ENCODE assay signal across 8 cellular contexts in the genomic region with DNA sequence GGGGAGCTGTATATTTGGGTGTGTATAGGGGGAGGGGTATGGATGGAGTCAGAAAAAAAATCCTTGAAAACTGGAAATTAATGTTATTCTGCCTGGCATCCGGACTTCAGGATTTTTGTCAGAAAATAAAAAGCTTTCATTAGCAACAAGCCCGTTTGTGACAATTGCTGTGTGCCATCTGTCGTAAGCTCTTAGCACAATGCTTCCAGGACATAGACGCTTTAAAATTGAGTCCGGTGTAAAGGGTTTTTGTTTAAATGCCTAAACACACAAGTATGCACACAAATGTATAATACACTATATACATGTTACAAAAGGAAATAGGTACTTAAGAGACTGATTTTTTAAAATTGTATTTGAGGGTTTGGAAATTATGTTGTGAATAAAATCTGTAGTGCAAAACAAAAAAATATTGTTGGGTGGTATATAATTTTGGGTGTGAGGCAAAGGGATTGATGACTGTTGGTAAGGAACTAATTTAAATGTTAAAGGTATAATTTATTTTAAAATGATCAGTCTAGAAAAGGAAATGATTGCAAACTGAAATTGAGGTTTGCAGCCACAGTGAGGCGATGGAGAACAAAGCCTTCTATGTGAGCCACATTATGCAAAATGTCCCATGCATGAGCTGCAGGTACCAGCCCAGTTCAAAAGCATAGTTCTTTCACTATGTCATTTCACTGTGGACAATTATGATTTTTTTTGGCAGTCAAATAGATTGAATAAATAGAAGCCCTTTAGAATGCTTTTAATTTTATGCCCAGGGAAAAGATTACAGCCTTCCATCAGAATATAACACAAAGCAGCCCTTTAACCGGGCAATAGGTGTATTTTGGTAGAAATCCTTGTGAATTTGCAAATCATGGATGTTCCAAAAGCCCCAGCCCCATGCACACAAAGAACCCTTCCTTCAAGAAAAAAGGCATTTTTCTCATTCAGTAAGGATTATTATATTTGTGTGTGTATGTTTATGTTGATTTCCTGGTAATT. TPM values are rescaled to one million over a fixed set of nuclear protein-coding genes. Genes with fewer than 3 reads are reported as not detected.
DNase-seq lines count a peak whose midpoint lies in the region; FAIRE-seq and TF ChIP-seq lines count a peak whose summit lies in the region.

No MANE protein-coding gene starts in this region.

- DNase-seq in AG09309 (ENCODE audit: low read depth) (no peak), HK-2 (ENCODE audit: unreplicated experiment) (peak; percentile 24), NCI-H748 treated with DMSO at 0.1 percent for 48 hours (lab: John Stamatoyannopoulos, UW) (peak; percentile 66), chondrocyte (ENCODE audit: low spot score) (no peak), GM19239 (ENCODE audit: insufficient read length, low spot score) (no peak)
- no peak for DNase-seq in activated effector memory CD4-positive, alpha-beta T cell treated with anti-CD3 and anti-CD28 coated beads, Interleukin-2, amount 50 U/mL, for 16 hours

- no peaks in the 10 kb centered on the region for H3K36me3 Mint-ChIP-seq in chondrocyte (ENCODE audit: low read depth)

- peaks cover 6% of the 10 kb centered on the region for H3K4me1 ChIP-seq in mesodermal cell (ENCODE audit: control insufficient read depth, insufficient read depth, low read length, poor library complexity, severe bottlenecking)

- no peak overlapping the region for H3K27ac ChIP-seq in mesodermal cell (ENCODE audit: low read depth, low read length, severe bottlenecking)

- H3K9me3 Mint-ChIP-seq in chondrocyte (ENCODE audit: low read depth): no peaks in the 10 kb centered on the region

- TF ChIP-seq CTCF in AG09309 (IDR thresholded peaks at IDR 0.05; ENCODE audit: control insufficient read depth, insufficient read depth, low read depth, low read length, missing control alignments) (peak; percentile 61), GM12873 (IDR thresholded peaks at IDR 0.05; ENCODE audit: insufficient read depth, low read depth, low read length, missing control alignments) (peak; percentile 51), chondrocyte (IDR thresholded peaks at IDR 0.05) (peak; percentile 84)

- H3K9me3 ChIP-seq in mesodermal cell (ENCODE audit: control insufficient read depth, low read length): no peaks in the 10 kb centered on the region

- 12 to 13% methylated on average over 3 of the region's 7 CpGs for WGBS in mesodermal cell (ENCODE audit: insufficient coverage in 2 of 2), 2 experiments

- no peaks in the 10 kb centered on the region for H3K27me3 Mint-ChIP-seq in chondrocyte (ENCODE audit: low read depth)

- H3K4me3 Mint-ChIP-seq in chondrocyte (ENCODE audit: unreplicated experiment): peak overlapping the region; percentile 80

- H3K4me3 ChIP-seq in AG09309 (ENCODE audit: control insufficient read depth, low read depth, low read length) (peak overlapping the region; percentile 0; the same call in 1 of the 2 replicates), mesodermal cell (ENCODE audit: extremely low read depth, insufficient read depth, low read length, poor library complexity, severe bottlenecking) (peak overlapping the region; percentile 48)

- H3K36me3 ChIP-seq in mesodermal cell (ENCODE audit: control insufficient read depth, insufficient read depth, low read length): no peaks in the 10 kb centered on the region

- FAIRE-seq in GM19239 (lab: Jason Lieb, UNC): no peak

- peaks cover 49% of the 10 kb centered on the region for H3K4me1 Mint-ChIP-seq in chondrocyte (ENCODE audit: low read depth)

- H3K27ac Mint-ChIP-seq in chondrocyte (ENCODE audit: unreplicated experiment): peak overlapping the region; percentile 17

RNA-seq across cellular contexts. Expression of gene MAP2, which starts 1.5 kb away (rescaled TPM):
- 12.2 to 16.3 TPM (median 13.9 TPM) in 3 replicates for total RNA-seq in chondrocyte
- polyA plus RNA-seq in mesodermal cell (2013, experiment 1 of 2): 15.7 TPM
- polyA plus RNA-seq in mesodermal cell (2013, experiment 2 of 2): 9.9 TPM

Comparison
In these comparisons a context has a peak if more than half of its experiments do, and no peak if none do; other contexts are left out.
1. DNase-seq: peak in HK-2 (single experiment) and NCI-H748 treated with DMSO at 0.1 percent for 48 hours (single experiment); none in AG09309 (single experiment), chondrocyte (single experiment), activated effector memory CD4-positive, alpha-beta T cell treated with anti-CD3 and anti-CD28 coated beads, Interleukin-2, amount 50 U/mL, for 16 hours (single experiment) and GM19239 (single experiment).
2. Peak in every context shown above with its lines, with median percentiles within 50 percentile points of each other: CTCF ChIP-seq.